Comparison of ENCODE assay signal across 21 cellular contexts in the genomic region with DNA sequence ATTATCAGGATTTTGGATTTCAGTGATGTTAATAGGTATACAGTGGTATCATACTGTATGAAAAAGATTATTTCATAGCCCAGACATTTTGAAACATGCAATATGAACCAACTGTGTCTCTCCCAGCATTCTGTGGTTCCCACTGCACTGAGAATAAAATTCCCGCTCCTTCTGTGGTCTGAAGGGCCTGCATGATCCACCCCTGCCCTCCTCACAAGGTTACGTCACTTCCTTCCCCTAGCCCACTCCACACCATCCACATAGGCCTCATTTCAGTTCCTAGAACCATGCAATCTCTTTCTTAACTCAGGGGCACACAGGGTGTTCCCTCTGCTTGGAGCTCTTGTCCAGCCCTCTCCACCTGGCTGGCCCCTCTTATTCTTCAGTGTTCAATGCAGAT.
"Had no signal": no experiment of that assay in that cellular context is flagged by ENCODE, and none has a peak within 500 bp of the region (broad histone marks: within the 10 kb centered on the region; RNA-seq: fewer than 3 reads in every experiment).

No MANE protein-coding gene starts in this region.

- H3K4me3 ChIP-seq: colonic mucosa, left ventricle myocardium inferior, pancreas, thoracic aorta had no signal

- H3K27ac ChIP-seq: colonic mucosa, left ventricle myocardium inferior, pancreas, thoracic aorta had no signal

- H3K9me3 ChIP-seq: colonic mucosa, left ventricle myocardium inferior, pancreas, thoracic aorta had no signal

- H3K36me3 ChIP-seq: colonic mucosa, left ventricle myocardium inferior, pancreas, thoracic aorta had no signal

- H3K4me1 ChIP-seq: colonic mucosa, pancreas had no signal

- DNase-seq: activated CD4-positive, alpha-beta T cell treated with anti-CD3 and anti-CD28 coated beads, Interleukin-2, amount 10 ng/mL, durations not matched to agents 7 days and 5 days; activated CD8-positive, alpha-beta T cell treated with anti-CD3 and anti-CD28 coated beads, Interleukin-2, amount 10 ng/mL, durations not matched to agents 7 days and 5 days; activated effector memory CD4-positive, alpha-beta T cell treated with Interleukin-2 at 50 U/mL for 16 hours; activated naive CD4-positive, alpha-beta T cell treated with anti-CD3 and anti-CD28 coated beads, Interleukin-2, amount 10 ng/mL, durations not matched to agents 7 days and 5 days; activated T-cell treated with anti-CD3 and anti-CD28 coated beads, Interleukin-2, amount 50 U/mL, for 24 hours; aorta; colonic mucosa; endodermal cell; erythroblast; foreskin melanocyte; head of caudate nucleus; left ventricle myocardium inferior; mammary epithelial cell; naive B cell; pancreas; stimulated activated CD4-positive, alpha-beta T cell treated with anti-CD3 and anti-CD28 coated beads, Interleukin-4, amount 100 ng/mL, for 24 hours; T-cell; T-helper 9 cell had no signal

- H3K27me3 ChIP-seq: colonic mucosa, pancreas had no signal

- ATAC-seq: activated CD8-positive, alpha-beta T cell treated with anti-CD3 and anti-CD28 coated beads, Interleukin-2, amount 10 ng/mL, durations not matched to agents 7 days and 5 days; pancreas; sciatic nerve; stimulated activated effector memory CD8-positive, alpha-beta T cell treated with anti-CD3 and anti-CD28 coated beads, Interleukin-12 subunit alpha, Interleukin-12 subunit beta, amount 100 ng/mL, for 72 hours; T-cell had no signal
